Comparison of ENCODE assay signal across 11 cellular contexts in genomic region chr12:106369624-106370346, GRCh38. TPM values are rescaled to one million over a fixed set of nuclear protein-coding genes. Genes with fewer than 3 reads are reported as not detected.
A peak's percentile ranks its signal among the peaks of the same experiment; 100 is the strongest.
DNase-seq lines count a peak whose midpoint lies in the region; ATAC-seq lines count a peak whose summit lies in the region.
"Had no signal": no experiment of that assay in that cellular context is flagged by ENCODE, and none has a peak within 500 bp of the region (broad histone marks: within the 10 kb centered on the region; RNA-seq: fewer than 3 reads in every experiment).

No MANE protein-coding gene starts in this region.

- no peak overlapping the region for H2BK120ac ChIP-seq in trophoblast cell (ENCODE audit: insufficient read depth, low read length, poor library complexity)

- H3K79me2 ChIP-seq in trophoblast cell (ENCODE audit: control insufficient read depth, insufficient read depth, low read length, poor library complexity): no peaks in the 10 kb centered on the region

- peaks cover 0 to 2% of the 10 kb centered on the region in 2 experiments for H3K36me3 ChIP-seq in trophoblast cell (ENCODE audit: control insufficient read depth in 1 of 2, insufficient read depth in 2 of 2, low read length in 2 of 2)

- DNase-seq in Daoy (ENCODE audit: low read depth): peak; percentile 42
- DNase-seq in RKO (ENCODE audit: low spot score): peak; percentile 63
- peak; percentile 79 for DNase-seq in fibroblast of gingiva (ENCODE audit: low read depth)
- DNase-seq in trophoblast cell: peak; percentile 82 to 95
- DNase-seq in NOMO-1 treated with dmso at 0.1 percent for 144 hours (lab: John Stamatoyannopoulos, UW; ENCODE audit: unreplicated experiment): no peak
- no peak for DNase-seq in activated CD8-positive, alpha-beta memory T cell treated with anti-CD3 and anti-CD28 coated beads, Interleukin-2, amount 50 U/mL, for 4 hours
- DNase-seq: activated CD4-positive, alpha-beta T cell treated with anti-CD3 and anti-CD28 coated beads, Interleukin-2, amount 50 U/mL, for 48 hours; NCI-H1694 had no signal

- ATAC-seq in GM21526 (IDR thresholded peaks at IDR 0.05; ENCODE audit: low FRiP score, unreplicated experiment) (no peak), HG03457 (IDR thresholded peaks at IDR 0.05; ENCODE audit: unreplicated experiment) (no peak)

- H3K79me1 ChIP-seq in trophoblast cell (ENCODE audit: low read length): no peaks in the 10 kb centered on the region

- H2AK5ac ChIP-seq in trophoblast cell (ENCODE audit: low read length): no peak overlapping the region

- no peak overlapping the region for H2BK5ac ChIP-seq in trophoblast cell (ENCODE audit: low read depth, low read length, poor library complexity)

- H2AFZ ChIP-seq in trophoblast cell (ENCODE audit: insufficient read depth, low read length, poor library complexity): no peak overlapping the region

- H3K4me1 ChIP-seq in trophoblast cell (ENCODE audit: control insufficient read depth in 1 of 2, insufficient read depth in 2 of 2, low read length in 2 of 2): peaks cover 0 to 3% of the 10 kb centered on the region in 2 experiments

- H3K23ac ChIP-seq in trophoblast cell (ENCODE audit: low read length): no peak overlapping the region

- H4K8ac ChIP-seq in trophoblast cell (ENCODE audit: low read depth, low read length): no peak overlapping the region

- H3K4ac ChIP-seq in trophoblast cell (ENCODE audit: low read depth, low read length): no peak overlapping the region

- no peak overlapping the region for H3K4me2 ChIP-seq in trophoblast cell (ENCODE audit: low read length)

- H3K9ac ChIP-seq in trophoblast cell (ENCODE audit: low read length): no peak overlapping the region

- no peaks in the 10 kb centered on the region for H3K9me3 ChIP-seq in trophoblast cell (ENCODE audit: insufficient read depth, low read depth, low read length)
- H3K9me3 ChIP-seq: neutrophil had no signal

- no CpG with 5 or more reads among the region's 6 CpGs for WGBS in trophoblast cell (ENCODE audit: extremely low coverage, insufficient coverage, insufficient read length)

- no peak overlapping the region for H3K4me3 ChIP-seq in trophoblast cell (ENCODE audit: low read depth, low read length)

- H3K18ac ChIP-seq in trophoblast cell (ENCODE audit: low read length): no peak overlapping the region

- no peak overlapping the region for H4K12ac ChIP-seq in trophoblast cell (ENCODE audit: low read depth, low read length)

- no peaks in the 10 kb centered on the region for H3K27me3 ChIP-seq in trophoblast cell (ENCODE audit: insufficient read depth, low read length)
- H3K27me3 ChIP-seq: neutrophil had no signal

- no peak overlapping the region for H3K27ac ChIP-seq in trophoblast cell (ENCODE audit: low read depth, low read length)
- H3K27ac ChIP-seq: neutrophil had no signal

- no peak overlapping the region for H2BK12ac ChIP-seq in trophoblast cell (ENCODE audit: low read length)

- H3K14ac ChIP-seq in trophoblast cell (ENCODE audit: low read length): no peak overlapping the region

- no peak overlapping the region for H4K91ac ChIP-seq in trophoblast cell (ENCODE audit: low read depth, low read length)

RNA-seq across cellular contexts. Expression of gene POLR3B, which starts 12.2 kb away (rescaled TPM):
- total RNA-seq in Daoy (2014; rRNA removed; shearing (Covaris generic)): 17.5 and 18.4 TPM in 2 replicates
- polyA plus RNA-seq in trophoblast cell (2013): 7.4 and 8.5 TPM in 2 replicates

Comparison
In these comparisons a context has a peak if more than half of its experiments do, and no peak if none do; other contexts are left out.
1. DNase-seq: peak in Daoy (single experiment), RKO (single experiment), fibroblast of gingiva (single experiment) and trophoblast cell (2 of 2); none in NOMO-1 treated with dmso at 0.1 percent for 144 hours (single experiment) and activated CD8-positive, alpha-beta memory T cell treated with anti-CD3 and anti-CD28 coated beads, Interleukin-2, amount 50 U/mL, for 4 hours (single experiment).